ENCODE assay signal across 9 cellular contexts in genomic region chr2:189662674-189663226, GRCh38. TPM values are rescaled to one million over a fixed set of nuclear protein-coding genes. Genes with fewer than 3 reads are reported as not detected.
DNase-seq lines count a peak whose midpoint lies in the region; ATAC-seq, FAIRE-seq and TF ChIP-seq lines count a peak whose summit lies in the region.
"Had no signal": no experiment of that assay in that cellular context is flagged by ENCODE, and none has a peak within 500 bp of the region (broad histone marks: within the 10 kb centered on the region; RNA-seq: fewer than 3 reads in every experiment).

No MANE protein-coding gene starts in this region.

- BruUV-seq in HCT116 (replicated peaks; lab: Mats Ljungman, UMichigan): no TSS peak

- H3K79me2 ChIP-seq in HCT116 (ENCODE audit: insufficient read depth, low read length): peaks cover 55% of the 10 kb centered on the region

- RAD21 ChIA-PET in HCT116 (lab: Charles Lee; ENCODE audit: low non-redundant PET in 1 of 2, low total read pairs in 2 of 2, uncharacterized antibody in 2 of 2, unreplicated experiment in 2 of 2): no interaction called here

- H3K4me2 ChIP-seq in HCT116 (ENCODE audit: low read length): peak overlapping the region; percentile 84

- peak overlapping the region; percentile 88 for H3K9ac ChIP-seq in HCT116 (ENCODE audit: low read length)

- H3K36me3 ChIP-seq in HCT116 (ENCODE audit: control insufficient read depth in 1 of 2, insufficient read depth in 2 of 2, low read length in 2 of 2): peaks cover 15 to 17% of the 10 kb centered on the region in 2 experiments; a peak in 3 of 4 replicates
- H3K36me3 ChIP-seq in naive thymus-derived CD4-positive, alpha-beta T cell (ENCODE audit: control insufficient read depth in 2 of 3, insufficient read depth in 3 of 3, low read length in 3 of 3): peaks cover 0 to 21% (median 6%) of the 10 kb centered on the region in 3 experiments

- H2AFZ ChIP-seq in HCT116 (ENCODE audit: low read depth, low read length, poor library complexity, severe bottlenecking): no peak overlapping the region

- no peak overlapping the region for H3K4me3 Mint-ChIP-seq in naive thymus-derived CD4-positive, alpha-beta T cell
- H3K4me3 Mint-ChIP-seq in effector memory CD8-positive, alpha-beta T cell: no peak overlapping the region

- intact Hi-C loops in HCT116 (cut with micrococcal nuclease): loop anchor here (10.0 kb wide), 1 partner anchor 652 kb away; the partner anchor contains the start of gene HIBCH
- intact Hi-C loops in naive thymus-derived CD4-positive, alpha-beta T cell (cut with micrococcal nuclease): loop anchor here (5.0 to 10.0 kb wide), 6 partner anchors 215 to 1142 kb away; partner anchors contain the start of gene NAB1 (in 1 of the 2)

- POLR2A ChIA-PET in AG04450 (lab: Yijun Ruan, JAX) (no interaction called here), HCT116 (lab: Charles Lee) (no interaction called here)
- POLR2A ChIA-PET in naive thymus-derived CD4-positive, alpha-beta T cell (lab: Charles Lee): interaction anchor here (0.7 to 5.5 kb wide), 9 partner anchors 10 to 223 kb away, joined by 3 to 61 read pairs (median 11); partner anchors contain the start of genes ANKAR, ORMDL1, OSGEPL1 and PMS1

- no peaks in the 10 kb centered on the region for H4K20me1 ChIP-seq in HCT116 (ENCODE audit: insufficient read depth)

- no peak for TF ChIP-seq POLR2A in HCT116 (IDR thresholded peaks at IDR 0.05; ENCODE audit: borderline replicate concordance, extremely low read depth, insufficient read depth, insufficient read length)

- H3K27ac Mint-ChIP-seq in naive thymus-derived CD4-positive, alpha-beta T cell: peak overlapping the region in 2 of 9 donors; percentile 28 to 53
- no peak overlapping the region for H3K27ac Mint-ChIP-seq in effector memory CD8-positive, alpha-beta T cell

- H3K4me3 ChIP-seq in AG04450 (ENCODE audit: low read depth, low read length) (peak overlapping the region; percentile 100), HCT116 (replicated peaks in 1 of 2; ENCODE audit: low read depth in 1 of 2, low read length in 2 of 2) (peak overlapping the region; percentile 73 to 92), cardiac fibroblast (replicated peaks in 1 of 2; ENCODE audit: low read depth in 2 of 2, low read length in 2 of 2) (peak overlapping the region; percentile 98)
- H3K4me3 ChIP-seq in naive thymus-derived CD4-positive, alpha-beta T cell (ENCODE audit: low read length): peak overlapping the region; percentile 86

- H3K27me3 Mint-ChIP-seq in naive thymus-derived CD4-positive, alpha-beta T cell: no peaks in the 10 kb centered on the region
- no peaks in the 10 kb centered on the region for H3K27me3 Mint-ChIP-seq in effector memory CD8-positive, alpha-beta T cell

- H3K9me3 ChIP-seq in AG04450 (ENCODE audit: control insufficient read depth, insufficient read depth, low read length): peaks cover 3% of the 10 kb centered on the region; the same call in 1 of the 2 replicates
- H3K9me3 ChIP-seq in HCT116 (ENCODE audit: control insufficient read depth in 1 of 2, insufficient read depth in 1 of 2, low read depth in 1 of 2, low read length in 2 of 2): no peaks in the 10 kb centered on the region
- H3K9me3 ChIP-seq in naive thymus-derived CD4-positive, alpha-beta T cell (ENCODE audit: control insufficient read depth in 2 of 3, low read length in 3 of 3): no peaks in the 10 kb centered on the region

- H3K27me3 ChIP-seq in AG04450 (ENCODE audit: control insufficient read depth, insufficient read depth, low read length): no peaks in the 10 kb centered on the region
- no peaks in the 10 kb centered on the region for H3K27me3 ChIP-seq in HCT116 (ENCODE audit: insufficient read depth, low read length)
- H3K27me3 ChIP-seq in naive thymus-derived CD4-positive, alpha-beta T cell (ENCODE audit: control insufficient read depth in 2 of 2, insufficient read depth in 2 of 2, low read length in 2 of 2): no peaks in the 10 kb centered on the region

- no peak for TF ChIP-seq CTCF in AG04450 (IDR thresholded peaks at IDR 0.05; ENCODE audit: low read depth, low read length)
- no peak for TF ChIP-seq CTCF in HCT116 (IDR thresholded peaks at IDR 0.05 in 2 of 3, conservative IDR thresholded peaks at IDR 0.05 in 1 of 3; ENCODE audit: borderline replicate concordance in 1 of 3, insufficient read depth in 1 of 3, low read depth in 2 of 3, low read length in 2 of 3)
- no peak for TF ChIP-seq CTCF in cardiac fibroblast (IDR thresholded peaks at IDR 0.05; ENCODE audit: low read depth, low read length)
- TF ChIP-seq CTCF in D721Med (IDR thresholded peaks at IDR 0.05; ENCODE audit: insufficient read depth, missing control alignments): no peak

- CTCF ChIA-PET in AG04450 (lab: Charles Lee): interaction anchor here (2.7 to 6.1 kb wide), 4 partner anchors 11 to 100 kb away, joined by 35 to 114 read pairs (median 39); partner anchors contain the start of genes ANKAR and OSGEPL1
- CTCF ChIA-PET in HCT116 (lab: Charles Lee): interaction anchor here (0.5 to 1.4 kb wide), 3 partner anchors 100 to 879 kb away, joined by 3 to 5 read pairs (median 4); partner anchors contain the start of gene OSGEPL1
- CTCF ChIA-PET in naive thymus-derived CD4-positive, alpha-beta T cell (lab: Charles Lee): interaction anchor here (0.6 to 6.5 kb wide), 4 partner anchors 11 to 823 kb away, joined by 3 to 56 read pairs (median 26); partner anchors contain the start of gene ANKAR

- peaks cover 24 to 55% (median 39%) of the 10 kb centered on the region in 7 donors for H3K4me1 Mint-ChIP-seq in naive thymus-derived CD4-positive, alpha-beta T cell
- peaks cover 26 to 37% of the 10 kb centered on the region in 2 donors for H3K4me1 Mint-ChIP-seq in effector memory CD8-positive, alpha-beta T cell (ENCODE audit: low read depth in 2 of 2)

- no peak for FAIRE-seq in D721Med (lab: Jason Lieb, UNC)

- DNase-seq in AG04450 (ENCODE audit: low read depth, low spot score) (no peak), HCT116 (ENCODE audit: low read depth, low spot score) (no peak), cardiac fibroblast (ENCODE audit: low read depth in 2 of 2) (no peak), D721Med (ENCODE audit: insufficient read length, low spot score) (no peak), NCI-H345 treated with DMSO at 0.1 percent for 48 hours (lab: John Stamatoyannopoulos, UW; ENCODE audit: unreplicated experiment) (no peak)
- no peak for DNase-seq in naive thymus-derived CD4-positive, alpha-beta T cell
- no peak for DNase-seq in effector memory CD8-positive, alpha-beta T cell

- no peaks in the 10 kb centered on the region for H3K9me2 ChIP-seq in HCT116 (ENCODE audit: insufficient read depth)

- no peak for TF ChIP-seq RAD21 in HCT116 (IDR thresholded peaks at IDR 0.05; ENCODE audit: low read depth)

- peaks cover 0 to 11% of the 10 kb centered on the region in 2 experiments; a peak in 2 of 4 replicates for H3K4me1 ChIP-seq in HCT116 (ENCODE audit: control insufficient read depth in 1 of 2, insufficient read depth in 2 of 2, low read length in 2 of 2)
- peaks cover 27 to 32% of the 10 kb centered on the region in 2 donors for H3K4me1 ChIP-seq in naive thymus-derived CD4-positive, alpha-beta T cell (ENCODE audit: control insufficient read depth in 2 of 2, insufficient read depth in 2 of 2, low read length in 2 of 2)

- peaks cover 3 to 22% (median 15%) of the 10 kb centered on the region in 5 donors for H3K36me3 Mint-ChIP-seq in naive thymus-derived CD4-positive, alpha-beta T cell
- H3K36me3 Mint-ChIP-seq in effector memory CD8-positive, alpha-beta T cell (ENCODE audit: insufficient read depth): peaks cover 39% of the 10 kb centered on the region

- no peaks in the 10 kb centered on the region for H3K9me3 Mint-ChIP-seq in naive thymus-derived CD4-positive, alpha-beta T cell
- H3K9me3 Mint-ChIP-seq in effector memory CD8-positive, alpha-beta T cell: no peaks in the 10 kb centered on the region

- ATAC-seq in HCT116 (no peak), HG02588 (IDR thresholded peaks at IDR 0.05; ENCODE audit: unreplicated experiment) (no peak)
- ATAC-seq in naive thymus-derived CD4-positive, alpha-beta T cell: no peak
- no peak for ATAC-seq in effector memory CD8-positive, alpha-beta T cell (replicated peaks)

- H3K27ac ChIP-seq in AG04450 (ENCODE audit: low read depth, low read length) (no peak overlapping the region), HCT116 (ENCODE audit: low read depth, low read length) (no peak overlapping the region)
- H3K27ac ChIP-seq in naive thymus-derived CD4-positive, alpha-beta T cell (ENCODE audit: low read depth, low read length): peak overlapping the region; percentile 95
- H3K27ac ChIP-seq: RWPE1 had no signal

TF ChIP-seq in HCT116, 20 proteins besides CTCF, POLR2A, EP300 and RAD21 (continues in another document):
- no peak for TF ChIP-seq ZBTB33 (IDR thresholded peaks at IDR 0.05; ENCODE audit: extremely low read depth, insufficient replicate concordance, low read length)
- no peak for TF ChIP-seq MAX (IDR thresholded peaks at IDR 0.05)
- TF ChIP-seq ELF1 (IDR thresholded peaks at IDR 0.05; ENCODE audit: borderline replicate concordance, low read depth): no peak

RNA-seq across cellular contexts. Expression of gene ASNSD1, which starts 1.5 kb away (rescaled TPM):
- polyA plus RNA-seq in AG04450 (2011; rRNA removed): 38.3 and 50.1 TPM in 2 replicates
- polyA minus RNA-seq in AG04450 (2011; rRNA and poly(A)+ RNA removed): 11.4 and 21.7 TPM in 2 replicates
- total RNA-seq in HCT116 (2021; ENCODE audit: unreplicated experiment): 33.6 TPM
- 11.5 and 17.6 TPM in 2 replicates for polyA plus RNA-seq in HCT116 (2012)
- total RNA-seq in naive thymus-derived CD4-positive, alpha-beta T cell: 10 to 100 TPM; 24.0 to 48.9 (median 40.7) TPM
- 10 to 100 TPM; 50.6 to 69.3 TPM for polyA plus RNA-seq in naive thymus-derived CD4-positive, alpha-beta T cell

RNA-seq across cellular contexts. Expression of gene ANKAR, which starts 11.7 kb away (rescaled TPM):
- polyA plus RNA-seq in AG04450 (2011; rRNA removed): 1.9 and 3.5 TPM in 2 replicates
- 4.4 and 7.3 TPM in 2 replicates for polyA minus RNA-seq in AG04450 (2011; rRNA and poly(A)+ RNA removed)
- 0.84 TPM for total RNA-seq in HCT116 (2021; ENCODE audit: unreplicated experiment)
- 0.04 and 0.39 TPM in 2 replicates for polyA plus RNA-seq in HCT116 (2012)
- total RNA-seq in naive thymus-derived CD4-positive, alpha-beta T cell: 10 to 100 TPM in 3 of 5 experiments, 1 to 10 TPM in 2; 4.3 to 17.9 (median 10.3) TPM
- polyA plus RNA-seq in naive thymus-derived CD4-positive, alpha-beta T cell: 1 to 10 TPM; 3.2 to 6.9 TPM
